Comparison of ENCODE assay signal across 9 cellular contexts in genomic region chr15:79977431-79977940, GRCh38. TPM values are rescaled to one million over a fixed set of nuclear protein-coding genes. Genes with fewer than 3 reads are reported as not detected.
DNase-seq lines count a peak whose midpoint lies in the region; ATAC-seq and TF ChIP-seq lines count a peak whose summit lies in the region.
"Had no signal": no experiment of that assay in that cellular context is flagged by ENCODE, and none has a peak within 500 bp of the region (broad histone marks: within the 10 kb centered on the region; RNA-seq: fewer than 3 reads in every experiment).

No MANE protein-coding gene starts in this region.

- H3K36me3 ChIP-seq in left ventricle myocardium inferior (no peaks in the 10 kb centered on the region), suprapubic skin (no peaks in the 10 kb centered on the region)

- WGBS in suprapubic skin: 88% methylated on average over 9 of the region's 9 CpGs

- H3K4me3 Mint-ChIP-seq in activated naive CD8-positive, alpha-beta T cell: no peak overlapping the region

- TF ChIP-seq POLR2A in suprapubic skin (IDR thresholded peaks at IDR 0.05): no peak
- no peak for TF ChIP-seq POLR2A in erythroblast (IDR thresholded peaks at IDR 0.05; ENCODE audit: low read length)

- H3K27ac ChIP-seq in left ventricle myocardium inferior (replicated peaks): no peak overlapping the region
- peak overlapping the region; percentile 57 for H3K27ac ChIP-seq in suprapubic skin
- H3K27ac ChIP-seq: foreskin keratinocyte had no signal

- H3K36me3 Mint-ChIP-seq in activated naive CD8-positive, alpha-beta T cell: no peaks in the 10 kb centered on the region

- H3K4me1 Mint-ChIP-seq in activated naive CD8-positive, alpha-beta T cell (ENCODE audit: low read depth): peaks cover 35% of the 10 kb centered on the region

- ATAC-seq in Right ventricle myocardium superior (ENCODE audit: poor library complexity): peak; percentile 51
- peak; percentile 43 for ATAC-seq in HG03280 (IDR thresholded peaks at IDR 0.05; ENCODE audit: unreplicated experiment)
- ATAC-seq: foreskin keratinocyte had no signal

- H3K27me3 ChIP-seq in left ventricle myocardium inferior (ENCODE audit: low read depth) (no peaks in the 10 kb centered on the region), suprapubic skin (no peaks in the 10 kb centered on the region)

- H3K27me3 Mint-ChIP-seq in activated naive CD8-positive, alpha-beta T cell: no peaks in the 10 kb centered on the region

- no peak overlapping the region for H3K4me3 ChIP-seq in left ventricle myocardium inferior
- no peak overlapping the region for H3K4me3 ChIP-seq in suprapubic skin

- H3K4me1 ChIP-seq in left ventricle myocardium inferior (peaks cover 13% of the 10 kb centered on the region), suprapubic skin (peaks cover 6% of the 10 kb centered on the region)
- H3K4me1 ChIP-seq: foreskin keratinocyte had no signal

- no peaks in the 10 kb centered on the region for H3K9me3 Mint-ChIP-seq in activated naive CD8-positive, alpha-beta T cell (ENCODE audit: low read depth)

- no peak for TF ChIP-seq EP300 in suprapubic skin (IDR thresholded peaks at IDR 0.05)

- no peak for DNase-seq in Right ventricle myocardium superior
- no peak for DNase-seq in left ventricle myocardium inferior
- DNase-seq in suprapubic skin (ENCODE audit: low spot score in 2 of 2): no peak
- no peak for DNase-seq in erythroblast (lab: John Stamatoyannopoulos, UW)
- DNase-seq in NCI-H146 treated with DMSO at 0.1 percent for 48 hours (lab: John Stamatoyannopoulos, UW; ENCODE audit: unreplicated experiment): no peak
- DNase-seq in central memory CD4-positive, alpha-beta T cell: no peak
- DNase-seq: foreskin keratinocyte had no signal

- H3K27ac Mint-ChIP-seq in activated naive CD8-positive, alpha-beta T cell: peak overlapping the region; percentile 54

- H3K9me3 ChIP-seq in left ventricle myocardium inferior (replicated peaks) (no peaks in the 10 kb centered on the region), suprapubic skin (no peaks in the 10 kb centered on the region)

- intact Hi-C loops in Right ventricle myocardium superior (cut with DNase I) (no loop called here), left ventricle myocardium inferior (cut with micrococcal nuclease) (no loop called here)

- TF ChIP-seq CTCF in left ventricle myocardium inferior (IDR thresholded peaks at IDR 0.05; ENCODE audit: borderline replicate concordance) (no peak), suprapubic skin (IDR thresholded peaks at IDR 0.05) (no peak)

RNA-seq across cellular contexts. Expression of gene BCL2A1, which starts 6.5 kb away (rescaled TPM):
- total RNA-seq in Right ventricle myocardium superior (0.43 TPM), left ventricle myocardium inferior (0.30 TPM), suprapubic skin (1 to 10 TPM in 2 of 4 donors, under 1 TPM in 2; 0.64 to 2.6 (median 0.92) TPM)
- total RNA-seq: foreskin keratinocyte had no signal
